ENCODE assay signal across 21 cellular contexts in the genomic region with DNA sequence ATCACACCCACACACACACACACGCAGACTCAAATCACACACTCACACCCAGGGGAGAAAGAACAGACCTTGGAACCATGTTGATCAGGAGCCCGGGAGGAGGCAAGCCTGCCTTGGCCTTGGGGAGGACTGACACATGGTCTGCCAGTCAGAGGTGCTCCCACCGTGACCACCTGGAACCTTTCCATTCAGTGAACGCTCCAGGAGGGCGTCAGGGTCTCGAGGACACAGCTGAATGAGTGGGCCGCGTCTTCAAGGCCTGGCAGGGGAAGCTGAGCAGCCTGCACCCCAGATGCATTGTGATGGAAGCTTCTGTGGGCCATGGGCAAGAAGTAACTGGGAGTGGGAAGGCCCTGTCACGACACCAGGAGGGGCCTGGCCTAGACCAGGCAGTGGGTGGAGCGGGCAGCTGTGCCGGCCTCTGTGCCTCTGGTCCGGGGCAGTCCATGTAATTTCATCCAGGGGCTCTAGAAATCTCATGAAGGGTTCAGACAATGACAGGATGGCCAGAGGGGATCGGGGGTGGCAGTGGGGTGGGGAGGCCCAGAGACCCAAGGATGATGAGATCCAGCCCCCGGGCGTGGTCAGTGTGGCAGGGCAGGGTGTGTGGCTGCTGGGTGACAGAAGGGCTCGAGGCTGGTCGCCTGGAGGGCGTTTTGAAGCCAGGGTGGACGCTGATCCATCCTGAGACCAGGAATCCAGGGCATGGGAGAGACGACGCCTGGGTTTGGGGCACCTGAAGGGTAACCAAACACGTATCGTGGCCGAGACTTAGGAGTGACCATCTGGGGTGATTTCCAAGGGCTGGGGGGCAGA. TPM values are rescaled to one million over a fixed set of nuclear protein-coding genes. Genes with fewer than 3 reads are reported as not detected.
DNase-seq lines count a peak whose midpoint lies in the region; ATAC-seq and TF ChIP-seq lines count a peak whose summit lies in the region.
"Had no signal": no experiment of that assay in that cellular context is flagged by ENCODE, and none has a peak within 500 bp of the region (broad histone marks: within the 10 kb centered on the region; RNA-seq: fewer than 3 reads in every experiment).

No MANE protein-coding gene starts in this region.

- no peak overlapping the region for H3K27ac Mint-ChIP-seq in activated CD8-positive, alpha-beta T cell treated with anti-CD3 and anti-CD28 coated beads, Interleukin-2, amount 10 ng/mL, durations not matched to agents 7 days and 5 days
- H3K27ac Mint-ChIP-seq in activated CD8-positive, alpha-beta T cell treated with anti-CD3 and anti-CD28 coated beads for 36 hours, result no peak overlapping the region
- peak overlapping the region; percentile 41 for H3K27ac Mint-ChIP-seq in activated T-helper 17 cell treated with anti-CD3 and anti-CD28 coated beads, Interleukin-2, amount 50 U/mL, for 72 hours
- H3K27ac Mint-ChIP-seq in neural crest cell (ENCODE audit: unreplicated experiment), result peak overlapping the region; percentile 77
- H3K27ac Mint-ChIP-seq: activated naive CD4-positive, alpha-beta T cell treated with anti-CD3 and anti-CD28 coated beads, Interleukin-2, amount 50 U/mL, for 72 hours; activated T-helper 1 cell treated with anti-CD3 and anti-CD28 coated beads, Interleukin-12 subunit alpha, Interleukin-12 subunit beta, Interleukin-2, Interleukin-4 antibody, amounts not matched to agents 30 ng/mL and 10 ng/mL and 1 ng/mL, durations not matched to agents 14 hours and 24 hours and 36 hours; stimulated activated naive CD8-positive, alpha-beta T cell treated with anti-CD3 and anti-CD28 coated beads, Interleukin-15, Interleukin-2, amounts not matched to agents 100 ng/mL and 50 ng/mL, for 24 hours had no signal

- H3K36me3 Mint-ChIP-seq in activated CD8-positive, alpha-beta T cell treated with anti-CD3 and anti-CD28 coated beads, Interleukin-2, amount 10 ng/mL, durations not matched to agents 7 days and 5 days (ENCODE audit: low read depth), result no peaks in the 10 kb centered on the region
- H3K36me3 Mint-ChIP-seq in activated CD8-positive, alpha-beta T cell treated with anti-CD3 and anti-CD28 coated beads for 36 hours (ENCODE audit: low read depth), result no peaks in the 10 kb centered on the region
- no peaks in the 10 kb centered on the region for H3K36me3 Mint-ChIP-seq in activated T-helper 17 cell treated with anti-CD3 and anti-CD28 coated beads, Interleukin-2, amount 50 U/mL, for 72 hours (ENCODE audit: low read depth)
- H3K36me3 Mint-ChIP-seq in neural crest cell (ENCODE audit: low read depth), result peaks cover 7% of the 10 kb centered on the region

- peaks cover 19% of the 10 kb centered on the region for H3K27me3 ChIP-seq in suprapubic skin

- WGBS in suprapubic skin, result 81% methylated on average over 16 of the region's 24 CpGs

- H3K9me3 ChIP-seq in suprapubic skin, result no peaks in the 10 kb centered on the region

- H3K4me1 Mint-ChIP-seq in activated CD8-positive, alpha-beta T cell treated with anti-CD3 and anti-CD28 coated beads, Interleukin-2, amount 10 ng/mL, durations not matched to agents 7 days and 5 days (ENCODE audit: low read depth), result no peaks in the 10 kb centered on the region
- H3K4me1 Mint-ChIP-seq in activated CD8-positive, alpha-beta T cell treated with anti-CD3 and anti-CD28 coated beads for 36 hours (ENCODE audit: low read depth), result no peaks in the 10 kb centered on the region
- peaks cover 6% of the 10 kb centered on the region for H3K4me1 Mint-ChIP-seq in activated T-helper 17 cell treated with anti-CD3 and anti-CD28 coated beads, Interleukin-2, amount 50 U/mL, for 72 hours
- H3K4me1 Mint-ChIP-seq in neural crest cell, result no peaks in the 10 kb centered on the region

- intact Hi-C loops in activated CD8-positive, alpha-beta T cell treated with anti-CD3 and anti-CD28 coated beads for 36 hours (cut with micrococcal nuclease), result no loop called here

- POLR2A ChIA-PET in activated CD8-positive, alpha-beta T cell treated with anti-CD3 and anti-CD28 coated beads, Interleukin-2, amount 10 ng/mL, durations not matched to agents 7 days and 5 days (lab: Charles Lee), result no interaction called here
- POLR2A ChIA-PET in activated CD8-positive, alpha-beta T cell treated with anti-CD3 and anti-CD28 coated beads for 36 hours (lab: Charles Lee), result no interaction called here

- in situ Hi-C loops in KBM-7 (cut with MboI; ENCODE audit: low pct_unique_long_range_greater_than_20kb, low sequenced_read_pairs), result no loop called here

- no peaks in the 10 kb centered on the region for H3K4me1 ChIP-seq in suprapubic skin

- no peak for TF ChIP-seq CTCF in activated CD8-positive, alpha-beta T cell treated with anti-CD3 and anti-CD28 coated beads for 36 hours (IDR thresholded peaks at IDR 0.05)
- TF ChIP-seq CTCF in neural crest cell (conservative IDR thresholded peaks at IDR 0.05) (no peak), suprapubic skin (IDR thresholded peaks at IDR 0.05) (no peak)

- peaks cover 2% of the 10 kb centered on the region for H3K27me3 Mint-ChIP-seq in activated CD8-positive, alpha-beta T cell treated with anti-CD3 and anti-CD28 coated beads, Interleukin-2, amount 10 ng/mL, durations not matched to agents 7 days and 5 days (ENCODE audit: low read depth)
- peaks cover 9% of the 10 kb centered on the region for H3K27me3 Mint-ChIP-seq in activated CD8-positive, alpha-beta T cell treated with anti-CD3 and anti-CD28 coated beads for 36 hours
- H3K27me3 Mint-ChIP-seq in activated T-helper 17 cell treated with anti-CD3 and anti-CD28 coated beads, Interleukin-2, amount 50 U/mL, for 72 hours, result peaks cover 7% of the 10 kb centered on the region
- H3K27me3 Mint-ChIP-seq in neural crest cell (ENCODE audit: low read depth), result no peaks in the 10 kb centered on the region

- DNase-seq in activated CD8-positive, alpha-beta T cell treated with anti-CD3 and anti-CD28 coated beads, Interleukin-2, amount 10 ng/mL, durations not matched to agents 7 days and 5 days, result peak; percentile 3
- no peak for DNase-seq in activated CD8-positive, alpha-beta T cell treated with anti-CD3 and anti-CD28 coated beads for 36 hours
- DNase-seq in neural crest cell (ENCODE audit: low read depth, low spot score), result no peak
- peak; percentile 37 to 74 for DNase-seq in suprapubic skin (ENCODE audit: low spot score in 2 of 2)
- DNase-seq in KBM-7, result no peak
- DNase-seq in DMS 273 (lab: John Stamatoyannopoulos, UW; ENCODE audit: unreplicated experiment), result no peak
- DNase-seq in kidney tubule cell (ENCODE audit: low spot score), result no peak
- DNase-seq: activated CD4-positive, alpha-beta T cell treated with anti-CD3 and anti-CD28 coated beads for 1 hour; central memory CD4-positive, alpha-beta T cell; COR-L47; HCEC 1CT; kidney glomerular epithelial cell; mesendoderm; NCI-H146; NCI-H69; stimulated activated CD4-positive, alpha-beta T cell treated with anti-CD3 and anti-CD28 coated beads, Interleukin-12 subunit alpha, Interleukin-12 subunit beta, amount 100 ng/mL, for 4 hours; stimulated activated CD4-positive, alpha-beta T cell treated with anti-CD3 and anti-CD28 coated beads, Interleukin-4, amount 100 ng/mL, for 4 hours had no signal

- no peak for TF ChIP-seq POLR2A in suprapubic skin (IDR thresholded peaks at IDR 0.05)

- no peak overlapping the region for H3K4me3 ChIP-seq in suprapubic skin

- no peaks in the 10 kb centered on the region for H3K36me3 ChIP-seq in suprapubic skin

- no peak overlapping the region for H3K4me3 Mint-ChIP-seq in activated CD8-positive, alpha-beta T cell treated with anti-CD3 and anti-CD28 coated beads, Interleukin-2, amount 10 ng/mL, durations not matched to agents 7 days and 5 days
- no peak overlapping the region for H3K4me3 Mint-ChIP-seq in activated CD8-positive, alpha-beta T cell treated with anti-CD3 and anti-CD28 coated beads for 36 hours
- no peak overlapping the region for H3K4me3 Mint-ChIP-seq in activated T-helper 17 cell treated with anti-CD3 and anti-CD28 coated beads, Interleukin-2, amount 50 U/mL, for 72 hours
- H3K4me3 Mint-ChIP-seq in neural crest cell, result no peak overlapping the region
- H3K4me3 Mint-ChIP-seq: activated T-helper 1 cell treated with anti-CD3 and anti-CD28 coated beads, Interleukin-12 subunit alpha, Interleukin-12 subunit beta, Interleukin-2, Interleukin-4 antibody, amounts not matched to agents 30 ng/mL and 10 ng/mL and 1 ng/mL, durations not matched to agents 14 hours and 24 hours and 36 hours; stimulated activated naive CD8-positive, alpha-beta T cell treated with anti-CD3 and anti-CD28 coated beads, Interleukin-15, Interleukin-2, amounts not matched to agents 100 ng/mL and 50 ng/mL, for 24 hours had no signal

- H3K9me3 Mint-ChIP-seq in activated CD8-positive, alpha-beta T cell treated with anti-CD3 and anti-CD28 coated beads, Interleukin-2, amount 10 ng/mL, durations not matched to agents 7 days and 5 days (ENCODE audit: insufficient read depth), result no peaks in the 10 kb centered on the region
- peaks cover 7% of the 10 kb centered on the region for H3K9me3 Mint-ChIP-seq in activated CD8-positive, alpha-beta T cell treated with anti-CD3 and anti-CD28 coated beads for 36 hours
- peaks cover 3% of the 10 kb centered on the region for H3K9me3 Mint-ChIP-seq in activated T-helper 17 cell treated with anti-CD3 and anti-CD28 coated beads, Interleukin-2, amount 50 U/mL, for 72 hours
- H3K9me3 Mint-ChIP-seq in neural crest cell, result peaks cover 11% of the 10 kb centered on the region

- ATAC-seq in activated CD8-positive, alpha-beta T cell treated with anti-CD3 and anti-CD28 coated beads, Interleukin-2, amount 10 ng/mL, durations not matched to agents 7 days and 5 days, result no peak
- ATAC-seq in activated CD8-positive, alpha-beta T cell treated with anti-CD3 and anti-CD28 coated beads for 36 hours, result no peak
- no peak for ATAC-seq in activated T-helper 17 cell treated with anti-CD3 and anti-CD28 coated beads, Interleukin-2, amount 50 U/mL, for 72 hours (replicated peaks)
- ATAC-seq: activated naive CD4-positive, alpha-beta T cell treated with anti-CD3 and anti-CD28 coated beads, Interleukin-2, amount 50 U/mL, for 72 hours had no signal

- no peak overlapping the region for H3K27ac ChIP-seq in suprapubic skin

- no peak for TF ChIP-seq EP300 in suprapubic skin (IDR thresholded peaks at IDR 0.05)

- CTCF ChIA-PET in activated CD8-positive, alpha-beta T cell treated with anti-CD3 and anti-CD28 coated beads, Interleukin-2, amount 10 ng/mL, durations not matched to agents 7 days and 5 days (lab: Charles Lee), result no interaction called here
- CTCF ChIA-PET in activated CD8-positive, alpha-beta T cell treated with anti-CD3 and anti-CD28 coated beads for 36 hours (lab: Charles Lee), result no interaction called here

RNA-seq across cellular contexts. Expression of a gene that starts 53.7 kb away (rescaled TPM):
- total RNA-seq in activated CD8-positive, alpha-beta T cell treated with anti-CD3 and anti-CD28 coated beads, Interleukin-2, amount 10 ng/mL, durations not matched to agents 7 days and 5 days, result not detected
- total RNA-seq in activated CD8-positive, alpha-beta T cell treated with anti-CD3 and anti-CD28 coated beads for 36 hours, result 1 to 10 TPM; 8.1 to 8.2 TPM
- 100 to 1,000 TPM in 1 of 2 donors, 1 to 10 TPM in 1; 7.4 to 287 TPM for total RNA-seq in activated T-helper 17 cell treated with anti-CD3 and anti-CD28 coated beads, Interleukin-2, amount 50 U/mL, for 72 hours
- total RNA-seq in neural crest cell (19.0 and 20.1 TPM in 2 replicates), suprapubic skin (1 to 10 TPM; 3.2 to 9.7 (median 5.6) TPM)

Comparison
In these comparisons a context has a peak if more than half of its experiments do, and no peak if none do; other contexts are left out.
1. DNase-seq: peak in activated CD8-positive, alpha-beta T cell treated with anti-CD3 and anti-CD28 coated beads, Interleukin-2, amount 10 ng/mL, durations not matched to agents 7 days and 5 days (single experiment) and suprapubic skin (2 of 2); none in activated CD8-positive, alpha-beta T cell treated with anti-CD3 and anti-CD28 coated beads for 36 hours (single experiment), neural crest cell (single experiment), KBM-7 (single experiment), DMS 273 (single experiment) and kidney tubule cell (single experiment).
2. RNA of a gene that starts 53.7 kb away (total RNA-seq): 7.4 to 287 TPM in activated T-helper 17 cell treated with anti-CD3 and anti-CD28 coated beads, Interleukin-2, amount 50 U/mL, for 72 hours, 19.0 to 20.1 TPM in neural crest cell, 8.1 to 8.2 TPM in activated CD8-positive, alpha-beta T cell treated with anti-CD3 and anti-CD28 coated beads for 36 hours and 3.2 to 9.7 TPM in suprapubic skin; not detected in activated CD8-positive, alpha-beta T cell treated with anti-CD3 and anti-CD28 coated beads, Interleukin-2, amount 10 ng/mL, durations not matched to agents 7 days and 5 days; every median in the first group is over 4 times any median in the second.
3. H3K27ac Mint-ChIP-seq: peak in activated T-helper 17 cell treated with anti-CD3 and anti-CD28 coated beads, Interleukin-2, amount 50 U/mL, for 72 hours (single experiment) and neural crest cell (single experiment); none in activated CD8-positive, alpha-beta T cell treated with anti-CD3 and anti-CD28 coated beads, Interleukin-2, amount 10 ng/mL, durations not matched to agents 7 days and 5 days (single experiment) and activated CD8-positive, alpha-beta T cell treated with anti-CD3 and anti-CD28 coated beads for 36 hours (single experiment).